Comparison of ENCODE assay signal across 1 cellular context in genomic region chr3:123833398-123833785, GRCh38.
TF ChIP-seq lines count a peak whose summit lies in the region.

No MANE protein-coding gene starts in this region.

TF ChIP-seq in HepG2, 621 proteins besides CTCF, POLR2A, EP300 and RAD21 (continued from another document):
- no peak for TF ChIP-seq BCLAF1 (IDR thresholded peaks at IDR 0.05)
- 0 out of 2 replicates have a peak, but pooled peaks have one; percentile 53 for TF ChIP-seq CEBPB (IDR thresholded peaks at IDR 0.05; ENCODE audit: borderline replicate concordance, low read depth, low read length)
